In genomic region chr1:1630191-1630964, GRCh38 we compare ENCODE assay signal across 9 cellular contexts. TPM values are rescaled to one million over a fixed set of nuclear protein-coding genes. Genes with fewer than 3 reads are reported as not detected.
DNase-seq lines count a peak whose midpoint lies in the region; ATAC-seq and TF ChIP-seq lines count a peak whose summit lies in the region.
"Had no signal": no experiment of that assay in that cellular context is flagged by ENCODE, and none has a peak within 500 bp of the region (broad histone marks: within the 10 kb centered on the region; RNA-seq: fewer than 3 reads in every experiment).

No MANE protein-coding gene starts in this region.

- H3K4me1 ChIP-seq in OCI-LY7 (ENCODE audit: insufficient read depth, low read length, poor library complexity, severe bottlenecking) (peaks cover 30% of the 10 kb centered on the region), right atrium auricular region (peaks cover 0 to 33% of the 10 kb centered on the region in 2 donors)

- H3K27me3 Mint-ChIP-seq in activated naive CD4-positive, alpha-beta T cell treated with anti-CD3 and anti-CD28 coated beads, Interleukin-2, amount 50 U/mL, for 24 hours: peaks cover 2% of the 10 kb centered on the region

- no peaks in the 10 kb centered on the region for H3K36me3 Mint-ChIP-seq in activated naive CD4-positive, alpha-beta T cell treated with anti-CD3 and anti-CD28 coated beads, Interleukin-2, amount 50 U/mL, for 24 hours

- no TSS peak for BruUV-seq in OCI-LY7 (replicated peaks; lab: Mats Ljungman, UMichigan)

- peaks cover 3% of the 10 kb centered on the region for H3K4me1 Mint-ChIP-seq in activated naive CD4-positive, alpha-beta T cell treated with anti-CD3 and anti-CD28 coated beads, Interleukin-2, amount 50 U/mL, for 24 hours

- peak overlapping the region; percentile 74; the same call in 1 of the 2 replicates for H2AFZ ChIP-seq in OCI-LY7 (ENCODE audit: low read length)

- no peaks in the 10 kb centered on the region for H4K20me1 ChIP-seq in OCI-LY7 (ENCODE audit: insufficient read depth, low read length)

- H3K9me3 Mint-ChIP-seq in activated naive CD4-positive, alpha-beta T cell treated with anti-CD3 and anti-CD28 coated beads, Interleukin-2, amount 50 U/mL, for 24 hours: no peaks in the 10 kb centered on the region

- no peaks in the 10 kb centered on the region for H3K79me2 ChIP-seq in OCI-LY7 (ENCODE audit: insufficient read depth, low read depth, low read length)

- no peaks in the 10 kb centered on the region for H3K9me2 ChIP-seq in OCI-LY7 (ENCODE audit: insufficient read depth, low read length)

- no peaks in the 10 kb centered on the region for H3K36me3 ChIP-seq in OCI-LY7 (ENCODE audit: insufficient read depth, low read length)
- H3K36me3 ChIP-seq in right atrium auricular region: peaks cover 13% of the 10 kb centered on the region

- H3K9me3 ChIP-seq in OCI-LY7 (ENCODE audit: low read length) (no peaks in the 10 kb centered on the region), right atrium auricular region (no peaks in the 10 kb centered on the region)

- H3K27ac Mint-ChIP-seq in activated naive CD4-positive, alpha-beta T cell treated with anti-CD3 and anti-CD28 coated beads, Interleukin-2, amount 50 U/mL, for 24 hours: peak overlapping the region; percentile 94

- DNase-seq in OCI-LY7 (ENCODE audit: low spot score) (peak; percentile 96), right atrium auricular region (ENCODE audit: low spot score) (peak; percentile 73), GDM1 (lab: John Stamatoyannopoulos, UW) (no peak)
- DNase-seq in stimulated activated CD4-positive, alpha-beta T cell treated with anti-CD3 and anti-CD28 coated beads, Interleukin-1b, Interleukin-23, amount 100 ng/mL, for 24 hours (ENCODE audit: low read depth in 4 of 4, low spot score in 1 of 4): peak; percentile 63 to 86 (median 77)
- DNase-seq: IMR-90 had no signal

- no peak for TF ChIP-seq CTCF in OCI-LY7 (conservative IDR thresholded peaks at IDR 0.05; ENCODE audit: low read length)
- TF ChIP-seq CTCF in right atrium auricular region (IDR thresholded peaks at IDR 0.05): no peak

- POLR2A ChIA-PET in OCI-LY7 (lab: Charles Lee): interaction anchor here (0.6 kb wide), 1 partner anchor 23 kb away, joined by 3 read pairs; no protein-coding TSS in a partner anchor

- peak; percentile 57 for ATAC-seq in GM18498 (IDR thresholded peaks at IDR 0.05; ENCODE audit: unreplicated experiment)
- peak; percentile 53 for ATAC-seq in HG03108 (IDR thresholded peaks at IDR 0.05; ENCODE audit: unreplicated experiment)
- no peak for ATAC-seq in HG03457 (IDR thresholded peaks at IDR 0.05; ENCODE audit: unreplicated experiment)

- peak overlapping the region; percentile 66 for H3K4me3 ChIP-seq in OCI-LY7 (ENCODE audit: low read depth, low read length, poor library complexity, severe bottlenecking)
- H3K4me3 ChIP-seq in right atrium auricular region: peak overlapping the region; percentile 6 to 47

- intact Hi-C loops in OCI-LY7 (cut with micrococcal nuclease; ENCODE audit: unreplicated experiment): no loop called here

- peaks cover 4 to 6% of the 10 kb centered on the region in 2 donors for H3K27me3 ChIP-seq in right atrium auricular region

- peak overlapping the region; percentile 62 for H3K4me2 ChIP-seq in OCI-LY7 (ENCODE audit: low read length)

- peak overlapping the region; percentile 77 for H3K27ac ChIP-seq in OCI-LY7 (ENCODE audit: low read depth, low read length, poor library complexity, severe bottlenecking)
- peak overlapping the region; percentile 82 to 86 for H3K27ac ChIP-seq in right atrium auricular region

- peak overlapping the region; percentile 86 for H3K4me3 Mint-ChIP-seq in activated naive CD4-positive, alpha-beta T cell treated with anti-CD3 and anti-CD28 coated beads, Interleukin-2, amount 50 U/mL, for 24 hours

- CTCF ChIA-PET in OCI-LY7 (lab: Charles Lee; ENCODE audit: unreplicated experiment): interaction anchor here (0.6 kb wide), 2 partner anchors 48 to 338 kb away, joined by 5 to 10 read pairs; no protein-coding TSS in a partner anchor

RNA-seq across cellular contexts. Expression of gene MMP23B, which starts 1.6 kb away (rescaled TPM):
- 1.3 and 2.2 TPM in 2 replicates for total RNA-seq in OCI-LY7 (2014; rRNA removed; shearing (Covaris generic))
- total RNA-seq in OCI-LY7 (2022): 7.6 and 8.7 TPM in 2 replicates
- 10 to 100 TPM; 17.5 to 26.9 TPM for total RNA-seq in right atrium auricular region

RNA-seq across cellular contexts. Expression of gene MIB2, which starts 15.1 kb away (rescaled TPM):
- 46.4 and 64.9 TPM in 2 replicates for total RNA-seq in OCI-LY7 (2014; rRNA removed; shearing (Covaris generic))
- total RNA-seq in OCI-LY7 (2022) (54.0 and 55.3 TPM in 2 replicates), right atrium auricular region (10 to 100 TPM; 42.4 to 45.6 TPM)

RNA-seq across cellular contexts. Expression of gene CDK11B, which starts 28.4 kb away (rescaled TPM):
- 21.6 and 24.0 TPM in 2 replicates for total RNA-seq in OCI-LY7 (2014; rRNA removed; shearing (Covaris generic))
- total RNA-seq in OCI-LY7 (2022): 44.2 and 51.5 TPM in 2 replicates
- total RNA-seq in right atrium auricular region: 10 to 100 TPM; 16.2 to 19.7 TPM

RNA-seq across cellular contexts. Expression of gene FNDC10, which starts 30.4 kb away (rescaled TPM):
- 2.7 and 3.1 TPM in 2 replicates for total RNA-seq in OCI-LY7 (2014; rRNA removed; shearing (Covaris generic))
- total RNA-seq in OCI-LY7 (2022) (1.3 and 2.7 TPM in 2 replicates), right atrium auricular region (1 to 10 TPM; 2.5 to 2.7 TPM)

RNA-seq across cellular contexts. Expression of gene SSU72, which starts 55.7 kb away (rescaled TPM):
- total RNA-seq in OCI-LY7 (2014; rRNA removed; shearing (Covaris generic)): 97.7 and 101 TPM in 2 replicates
- total RNA-seq in OCI-LY7 (2022) (141 and 149 TPM in 2 replicates), right atrium auricular region (100 to 1,000 TPM in 1 of 2 donors, 10 to 100 TPM in 1; 98.3 to 121 TPM)
